In the genomic region with DNA sequence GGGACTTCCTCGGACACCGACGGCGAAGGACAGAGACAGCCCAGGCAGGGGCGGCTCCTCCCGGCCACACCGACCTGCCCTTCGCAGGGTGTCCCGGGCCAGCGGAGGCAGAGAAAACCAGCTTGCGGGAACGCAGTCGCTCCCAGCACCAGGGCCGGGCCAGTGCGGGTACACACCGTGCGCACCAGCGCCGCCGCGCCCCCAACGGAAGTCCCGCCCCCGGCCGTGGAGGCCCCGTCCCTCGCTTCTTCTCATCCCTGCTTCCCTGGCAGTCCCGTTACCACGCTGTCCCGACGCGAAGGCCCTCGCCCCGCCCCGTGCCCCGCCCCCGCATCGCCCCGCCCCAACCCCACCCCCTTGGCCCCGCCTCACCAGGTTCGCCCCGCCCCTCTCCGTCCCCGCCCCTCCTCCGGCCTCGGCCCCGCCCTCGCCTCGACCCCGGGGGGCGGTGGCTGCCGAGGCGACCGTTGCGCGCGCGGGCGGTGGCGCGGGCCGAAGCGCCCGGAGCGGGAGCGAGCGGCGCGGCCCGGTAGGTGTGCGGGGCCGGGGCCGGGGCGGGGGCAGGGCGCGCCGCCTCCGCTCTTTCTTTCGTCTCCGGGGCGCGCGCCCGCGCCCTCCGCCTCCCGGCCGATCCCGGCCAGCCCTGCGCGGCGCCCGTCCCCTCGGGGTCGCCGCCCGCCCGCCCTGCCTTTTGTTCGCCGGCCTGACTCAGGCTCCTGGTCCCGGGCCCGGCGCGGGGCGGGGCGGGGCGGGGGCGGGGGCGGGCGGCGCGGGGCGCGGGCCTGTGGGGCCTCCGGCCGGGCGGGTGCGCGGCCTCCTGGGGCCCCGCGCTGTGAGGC, we compare ENCODE assay signal across 8 cellular contexts. TPM values are rescaled to one million over a fixed set of nuclear protein-coding genes. Genes with fewer than 3 reads are reported as not detected.
DNase-seq lines count a peak whose midpoint lies in the region; ATAC-seq and TF ChIP-seq lines count a peak whose summit lies in the region.

A gene with protein sequence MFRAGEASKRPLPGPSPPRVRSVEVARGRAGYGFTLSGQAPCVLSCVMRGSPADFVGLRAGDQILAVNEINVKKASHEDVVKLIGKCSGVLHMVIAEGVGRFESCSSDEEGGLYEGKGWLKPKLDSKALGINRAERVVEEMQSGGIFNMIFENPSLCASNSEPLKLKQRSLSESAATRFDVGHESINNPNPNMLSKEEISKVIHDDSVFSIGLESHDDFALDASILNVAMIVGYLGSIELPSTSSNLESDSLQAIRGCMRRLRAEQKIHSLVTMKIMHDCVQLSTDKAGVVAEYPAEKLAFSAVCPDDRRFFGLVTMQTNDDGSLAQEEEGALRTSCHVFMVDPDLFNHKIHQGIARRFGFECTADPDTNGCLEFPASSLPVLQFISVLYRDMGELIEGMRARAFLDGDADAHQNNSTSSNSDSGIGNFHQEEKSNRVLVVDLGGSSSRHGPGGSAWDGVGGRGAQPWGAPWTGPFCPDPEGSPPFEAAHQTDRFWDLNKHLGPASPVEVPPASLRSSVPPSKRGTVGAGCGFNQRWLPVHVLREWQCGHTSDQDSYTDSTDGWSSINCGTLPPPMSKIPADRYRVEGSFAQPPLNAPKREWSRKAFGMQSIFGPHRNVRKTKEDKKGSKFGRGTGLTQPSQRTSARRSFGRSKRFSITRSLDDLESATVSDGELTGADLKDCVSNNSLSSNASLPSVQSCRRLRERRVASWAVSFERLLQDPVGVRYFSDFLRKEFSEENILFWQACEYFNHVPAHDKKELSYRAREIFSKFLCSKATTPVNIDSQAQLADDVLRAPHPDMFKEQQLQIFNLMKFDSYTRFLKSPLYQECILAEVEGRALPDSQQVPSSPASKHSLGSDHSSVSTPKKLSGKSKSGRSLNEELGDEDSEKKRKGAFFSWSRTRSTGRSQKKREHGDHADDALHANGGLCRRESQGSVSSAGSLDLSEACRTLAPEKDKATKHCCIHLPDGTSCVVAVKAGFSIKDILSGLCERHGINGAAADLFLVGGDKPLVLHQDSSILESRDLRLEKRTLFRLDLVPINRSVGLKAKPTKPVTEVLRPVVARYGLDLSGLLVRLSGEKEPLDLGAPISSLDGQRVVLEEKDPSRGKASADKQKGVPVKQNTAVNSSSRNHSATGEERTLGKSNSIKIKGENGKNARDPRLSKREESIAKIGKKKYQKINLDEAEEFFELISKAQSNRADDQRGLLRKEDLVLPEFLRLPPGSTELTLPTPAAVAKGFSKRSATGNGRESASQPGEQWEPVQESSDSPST (N-terminal part only) (plus strand): TSS at position 451 of the 839 bp plus-strand sequence. CDS start 23,150 bp downstream, outside the sequence.

- peak within 1 kb of the TSS; percentile 70 to 77 for H3K9ac ChIP-seq in duodenal mucosa (ENCODE audit: low read depth in 1 of 2, low read length in 2 of 2)

- no peaks in the 10 kb centered on the region for H3K36me3 ChIP-seq in duodenal mucosa (ENCODE audit: control insufficient read depth in 1 of 2, insufficient read depth in 2 of 2, low read length in 2 of 2)

- no peak for TF ChIP-seq POLR2A in lower leg skin (IDR thresholded peaks at IDR 0.05)

- peaks cover 48% of the 10 kb centered on the region for H3K27me3 Mint-ChIP-seq in activated CD4-positive, alpha-beta memory T cell treated with anti-CD3 and anti-CD28 coated beads, Interleukin-2, amount 10 ng/mL, durations not matched to agents 7 days and 5 days

- WGBS in lower leg skin, 2 donors, result 1% methylated on average over 26 of the region's 121 CpGs; no CpG with 5 or more reads in 1 of the 2 donors

- no peaks in the 10 kb centered on the region for H3K9me3 Mint-ChIP-seq in activated CD4-positive, alpha-beta memory T cell treated with anti-CD3 and anti-CD28 coated beads, Interleukin-2, amount 10 ng/mL, durations not matched to agents 7 days and 5 days

- no peaks in the 10 kb centered on the region for H3K9me3 ChIP-seq in duodenal mucosa (ENCODE audit: control insufficient read depth in 1 of 2, low read length in 2 of 2)

- H3K27me3 ChIP-seq in duodenal mucosa (ENCODE audit: control insufficient read depth in 1 of 2, insufficient read depth in 2 of 2, low read length in 2 of 2), result peaks cover 0 to 2% of the 10 kb centered on the region in 2 donors

- H3K4me1 ChIP-seq in duodenal mucosa (ENCODE audit: control insufficient read depth in 1 of 2, insufficient read depth in 2 of 2, low read length in 2 of 2), result peaks cover 0 to 21% of the 10 kb centered on the region in 2 donors

- H3K4me3 ChIP-seq in duodenal mucosa (ENCODE audit: low read depth in 1 of 2, low read length in 2 of 2) (peak within 1 kb of the TSS; percentile 76 to 80), lower leg skin (ENCODE audit: low read depth, poor library complexity, severe bottlenecking) (peak within 1 kb of the TSS; percentile 51)

- no peaks in the 10 kb centered on the region for H3K36me3 Mint-ChIP-seq in activated CD4-positive, alpha-beta memory T cell treated with anti-CD3 and anti-CD28 coated beads, Interleukin-2, amount 10 ng/mL, durations not matched to agents 7 days and 5 days (ENCODE audit: low read depth)

- DNase-seq in AG09319 (ENCODE audit: extremely low read depth, low read depth) (peak; percentile 83), GM19240 (ENCODE audit: insufficient read length, low spot score) (peak; percentile 96), NCI-H526 treated with DMSO at 0.1 percent for 48 hours (lab: John Stamatoyannopoulos, UW) (peak; percentile 87), lower leg skin (ENCODE audit: low spot score in 2 of 2) (peak; percentile 93 to 99)
- peak; percentile 87 for DNase-seq in activated CD4-positive, alpha-beta memory T cell treated with anti-CD3 and anti-CD28 coated beads, Interleukin-2, amount 10 ng/mL, durations not matched to agents 7 days and 5 days
- peak; percentile 92 for DNase-seq in stimulated activated CD4-positive, alpha-beta T cell treated with anti-CD3 and anti-CD28 coated beads, Interleukin-4, amount 100 ng/mL, for 24 hours

- peaks cover 12% of the 10 kb centered on the region for H3K4me1 Mint-ChIP-seq in activated CD4-positive, alpha-beta memory T cell treated with anti-CD3 and anti-CD28 coated beads, Interleukin-2, amount 10 ng/mL, durations not matched to agents 7 days and 5 days

- peak within 1 kb of the TSS; percentile 79 for H3K4me3 Mint-ChIP-seq in activated CD4-positive, alpha-beta memory T cell treated with anti-CD3 and anti-CD28 coated beads, Interleukin-2, amount 10 ng/mL, durations not matched to agents 7 days and 5 days

- CTCF ChIA-PET in activated CD4-positive, alpha-beta memory T cell treated with anti-CD3 and anti-CD28 coated beads, Interleukin-2, amount 10 ng/mL, durations not matched to agents 7 days and 5 days (lab: Charles Lee), result interaction anchor here (1.6 kb wide), 1 partner anchor 90 kb away, joined by 5 read pairs; no protein-coding TSS in a partner anchor

- H3K27ac ChIP-seq in duodenal mucosa (ENCODE audit: low read depth, low read length), result peak within 1 kb of the TSS; percentile 81

- no peak within 1 kb of the TSS for H3K27ac Mint-ChIP-seq in activated CD4-positive, alpha-beta memory T cell treated with anti-CD3 and anti-CD28 coated beads, Interleukin-2, amount 10 ng/mL, durations not matched to agents 7 days and 5 days

- intact Hi-C loops in lower leg skin (cut with DNase I; ENCODE audit: low total_unique reads), result no loop called here

- TF ChIP-seq CTCF in AG09319 (IDR thresholded peaks at IDR 0.05; ENCODE audit: low read depth, low read length) (no peak), lower leg skin (IDR thresholded peaks at IDR 0.05) (no peak)

- ATAC-seq in HG03460 (IDR thresholded peaks at IDR 0.05; ENCODE audit: unreplicated experiment), result peak; percentile 73

- POLR2A ChIA-PET in activated CD4-positive, alpha-beta memory T cell treated with anti-CD3 and anti-CD28 coated beads, Interleukin-2, amount 10 ng/mL, durations not matched to agents 7 days and 5 days (lab: Charles Lee), result interaction anchor here (0.6 to 1.2 kb wide), 6 partner anchors 10 to 180 kb away, joined by 3 to 7 read pairs (median 3); no protein-coding TSS in a partner anchor

RNA-seq across cellular contexts. Expression of the gene that starts here (rescaled TPM):
- total RNA-seq in activated CD4-positive, alpha-beta memory T cell treated with anti-CD3 and anti-CD28 coated beads, Interleukin-2, amount 10 ng/mL, durations not matched to agents 7 days and 5 days, result 1 to 10 TPM; 7.4 to 7.5 TPM
- 10 to 100 TPM; 47.5 to 92.6 (median 80.6) TPM for total RNA-seq in lower leg skin

Comparison
In these comparisons a context has a peak if more than half of its experiments do, and no peak if none do; other contexts are left out.
1. Peak in every context shown above with its lines: DNase-seq, ATAC-seq, H3K4me3 ChIP-seq and H3K27ac ChIP-seq.
2. RNA of the gene that starts here (total RNA-seq): 47.5 to 92.6 TPM in lower leg skin; 7.4 to 7.5 TPM in activated CD4-positive, alpha-beta memory T cell treated with anti-CD3 and anti-CD28 coated beads, Interleukin-2, amount 10 ng/mL, durations not matched to agents 7 days and 5 days; every median in the first group is over 4 times any median in the second.